Comparison of ENCODE assay signal across 17 cellular contexts in the genomic region with DNA sequence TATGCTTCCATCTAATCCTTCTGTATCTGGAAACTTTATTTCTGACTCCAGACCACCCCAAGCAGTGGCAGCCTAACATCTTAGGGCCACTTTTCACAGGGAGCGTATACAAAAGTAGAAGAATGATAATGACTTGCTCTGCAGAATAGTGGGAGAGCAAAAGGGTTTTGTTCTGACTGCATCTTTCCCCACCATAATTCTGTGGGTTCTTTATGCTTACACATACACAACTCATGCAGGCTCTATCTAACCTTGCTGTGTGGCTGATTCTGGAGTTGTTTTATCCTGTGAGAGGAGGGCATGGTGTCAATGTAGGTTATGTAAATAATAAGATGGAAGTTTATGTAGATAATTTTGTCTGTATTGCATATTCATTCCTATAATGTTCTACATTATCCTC. TPM values are rescaled to one million over a fixed set of nuclear protein-coding genes. Genes with fewer than 3 reads are reported as not detected.
DNase-seq lines count a peak whose midpoint lies in the region; ATAC-seq and TF ChIP-seq lines count a peak whose summit lies in the region.
"Had no signal": no experiment of that assay in that cellular context is flagged by ENCODE, and none has a peak within 500 bp of the region (broad histone marks: within the 10 kb centered on the region; RNA-seq: fewer than 3 reads in every experiment).

No MANE protein-coding gene starts in this region.

- 100% methylated on average over 1 of the region's 1 CpG for WGBS in GM23248 (ENCODE audit: low coverage in 1 of 2, low lambda C conversion rate in 2 of 2, missing lambda C conversion rate in 2 of 2), 2 experiments

- H3K36me3 ChIP-seq in GM23248 (ENCODE audit: low read depth) = no peaks in the 10 kb centered on the region
- H3K36me3 ChIP-seq: Peyer's patch had no signal

- no peak overlapping the region for H3K9ac ChIP-seq in GM23248

- no peak overlapping the region for H3K4me3 Mint-ChIP-seq in activated T-cell treated with anti-CD3 and anti-CD28 coated beads, Interleukin-2, amount 50 U/mL, for 4 hours
- no peak overlapping the region for H3K4me3 Mint-ChIP-seq in activated T-cell treated with anti-CD3 and anti-CD28 coated beads, Interleukin-2, amount 50 U/mL, for 24 hours
- H3K4me3 Mint-ChIP-seq in T-helper 2 cell treated with Interferon-gamma antibody and Interleukin-4, amounts not matched to agents 5 μg/mL and 100 μg/mL, for 36 hours = no peak overlapping the region
- no peak overlapping the region for H3K4me3 Mint-ChIP-seq in stimulated activated memory B cell treated with anti-CD40 and anti-IgM and Interleukin-4, amounts not matched to agents 10 μg/mL and 1 μg/mL and 100 μg/mL, for 72 hours
- no peak overlapping the region for H3K4me3 Mint-ChIP-seq in osteocyte (ENCODE audit: unreplicated experiment)
- H3K4me3 Mint-ChIP-seq: CD4-positive, alpha-beta T cell had no signal

- no peaks in the 10 kb centered on the region for H4K20me1 ChIP-seq in GM23248 (ENCODE audit: insufficient read depth)

- TF ChIP-seq CTCF in osteocyte (IDR thresholded peaks at IDR 0.05) = no peak

- no peak overlapping the region for H3K27ac ChIP-seq in GM23248
- H3K27ac ChIP-seq: Peyer's patch had no signal

- no peaks in the 10 kb centered on the region for H3K36me3 Mint-ChIP-seq in activated T-cell treated with anti-CD3 and anti-CD28 coated beads, Interleukin-2, amount 50 U/mL, for 4 hours (ENCODE audit: insufficient read depth)
- H3K36me3 Mint-ChIP-seq in activated T-cell treated with anti-CD3 and anti-CD28 coated beads, Interleukin-2, amount 50 U/mL, for 24 hours (ENCODE audit: low read depth) = no peaks in the 10 kb centered on the region
- H3K36me3 Mint-ChIP-seq in T-helper 2 cell treated with Interferon-gamma antibody and Interleukin-4, amounts not matched to agents 5 μg/mL and 100 μg/mL, for 36 hours (ENCODE audit: low read depth) = no peaks in the 10 kb centered on the region
- no peaks in the 10 kb centered on the region for H3K36me3 Mint-ChIP-seq in stimulated activated memory B cell treated with anti-CD40 and anti-IgM and Interleukin-4, amounts not matched to agents 10 μg/mL and 1 μg/mL and 100 μg/mL, for 72 hours
- no peaks in the 10 kb centered on the region for H3K36me3 Mint-ChIP-seq in osteocyte (ENCODE audit: unreplicated experiment)

- H3K4me2 ChIP-seq in GM23248 (ENCODE audit: unreplicated experiment) = no peak overlapping the region

- no peak overlapping the region for H3K4me3 ChIP-seq in GM23248
- H3K4me3 ChIP-seq: Peyer's patch had no signal

- H3K9me3 ChIP-seq in GM23248 (ENCODE audit: low read depth) = no peaks in the 10 kb centered on the region
- H3K9me3 ChIP-seq: Caco-2, Peyer's patch had no signal

- H3K27me3 Mint-ChIP-seq in activated T-cell treated with anti-CD3 and anti-CD28 coated beads, Interleukin-2, amount 50 U/mL, for 4 hours (ENCODE audit: low read depth) = no peaks in the 10 kb centered on the region
- H3K27me3 Mint-ChIP-seq in activated T-cell treated with anti-CD3 and anti-CD28 coated beads, Interleukin-2, amount 50 U/mL, for 24 hours = no peaks in the 10 kb centered on the region
- H3K27me3 Mint-ChIP-seq in T-helper 2 cell treated with Interferon-gamma antibody and Interleukin-4, amounts not matched to agents 5 μg/mL and 100 μg/mL, for 36 hours (ENCODE audit: low read depth) = peaks cover 22% of the 10 kb centered on the region
- peaks cover 7% of the 10 kb centered on the region for H3K27me3 Mint-ChIP-seq in stimulated activated memory B cell treated with anti-CD40 and anti-IgM and Interleukin-4, amounts not matched to agents 10 μg/mL and 1 μg/mL and 100 μg/mL, for 72 hours
- peaks cover 25% of the 10 kb centered on the region for H3K27me3 Mint-ChIP-seq in osteocyte (ENCODE audit: unreplicated experiment)
- H3K27me3 Mint-ChIP-seq: CD4-positive, alpha-beta T cell had no signal

- in situ Hi-C loops in GM23248 (cut with MboI) = no loop called here

- no peaks in the 10 kb centered on the region for H3K27me3 ChIP-seq in GM23248 (replicated peaks; ENCODE audit: insufficient read depth)
- H3K27me3 ChIP-seq: Peyer's patch had no signal

- H3K9me3 Mint-ChIP-seq in activated T-cell treated with anti-CD3 and anti-CD28 coated beads, Interleukin-2, amount 50 U/mL, for 4 hours = no peaks in the 10 kb centered on the region
- H3K9me3 Mint-ChIP-seq in activated T-cell treated with anti-CD3 and anti-CD28 coated beads, Interleukin-2, amount 50 U/mL, for 24 hours = no peaks in the 10 kb centered on the region
- no peaks in the 10 kb centered on the region for H3K9me3 Mint-ChIP-seq in T-helper 2 cell treated with Interferon-gamma antibody and Interleukin-4, amounts not matched to agents 5 μg/mL and 100 μg/mL, for 36 hours
- H3K9me3 Mint-ChIP-seq in stimulated activated memory B cell treated with anti-CD40 and anti-IgM and Interleukin-4, amounts not matched to agents 10 μg/mL and 1 μg/mL and 100 μg/mL, for 72 hours = no peaks in the 10 kb centered on the region
- no peaks in the 10 kb centered on the region for H3K9me3 Mint-ChIP-seq in osteocyte (ENCODE audit: unreplicated experiment)
- H3K9me3 Mint-ChIP-seq: CD4-positive, alpha-beta T cell had no signal

- ATAC-seq in activated T-cell treated with anti-CD3 and anti-CD28 coated beads, Interleukin-2, amount 50 U/mL, for 4 hours = peak; percentile 61 to 65
- peak; percentile 50 for ATAC-seq in stimulated activated memory B cell treated with anti-CD40 and anti-IgM and Interleukin-4, amounts not matched to agents 10 μg/mL and 1 μg/mL and 100 μg/mL, for 72 hours
- ATAC-seq in HG02970 (IDR thresholded peaks at IDR 0.05; ENCODE audit: low FRiP score, unreplicated experiment) = no peak
- ATAC-seq: HepG2, Right ventricle myocardium inferior had no signal

- no peaks in the 10 kb centered on the region for H3K9me2 ChIP-seq in GM23248 (ENCODE audit: insufficient read depth)

- no peak for DNase-seq in activated T-cell treated with anti-CD3 and anti-CD28 coated beads, Interleukin-2, amount 50 U/mL, for 4 hours
- DNase-seq in activated T-cell treated with anti-CD3 and anti-CD28 coated beads, Interleukin-2, amount 50 U/mL, for 24 hours = no peak
- no peak for DNase-seq in GM23248
- peak; percentile 20 for DNase-seq in T-helper 2 cell treated with Interferon-gamma antibody and Interleukin-4, amounts not matched to agents 5 μg/mL and 100 μg/mL, for 36 hours (ENCODE audit: low spot score)
- DNase-seq in NOMO-1 treated with dmso at 0.1 percent for 144 hours (lab: John Stamatoyannopoulos, UW; ENCODE audit: unreplicated experiment) = no peak
- DNase-seq in osteocyte (ENCODE audit: extremely low spot score, unreplicated experiment) = no peak
- DNase-seq: Caco-2; CD4-positive, alpha-beta T cell; KBM-7; NCI-H1417 treated with DMSO at 0.1 percent for 48 hours; NCI-H1930; NCI-H526; Peyer's patch had no signal

- 0 out of 2 replicates have a peak overlapping the region, but pooled peaks have one; percentile 15 for H2AFZ ChIP-seq in GM23248

- H3K4me1 Mint-ChIP-seq in activated T-cell treated with anti-CD3 and anti-CD28 coated beads, Interleukin-2, amount 50 U/mL, for 4 hours (ENCODE audit: low read depth) = peaks cover 13% of the 10 kb centered on the region
- peaks cover 32% of the 10 kb centered on the region for H3K4me1 Mint-ChIP-seq in activated T-cell treated with anti-CD3 and anti-CD28 coated beads, Interleukin-2, amount 50 U/mL, for 24 hours (ENCODE audit: low read depth)
- H3K4me1 Mint-ChIP-seq in T-helper 2 cell treated with Interferon-gamma antibody and Interleukin-4, amounts not matched to agents 5 μg/mL and 100 μg/mL, for 36 hours (ENCODE audit: low read depth) = peaks cover 24% of the 10 kb centered on the region
- H3K4me1 Mint-ChIP-seq in stimulated activated memory B cell treated with anti-CD40 and anti-IgM and Interleukin-4, amounts not matched to agents 10 μg/mL and 1 μg/mL and 100 μg/mL, for 72 hours = peaks cover 7% of the 10 kb centered on the region
- no peaks in the 10 kb centered on the region for H3K4me1 Mint-ChIP-seq in osteocyte (ENCODE audit: unreplicated experiment)

- no peaks in the 10 kb centered on the region for H3F3A ChIP-seq in GM23248 (ENCODE audit: insufficient read depth)

- H3K4me1 ChIP-seq in GM23248 (ENCODE audit: insufficient read depth) = no peaks in the 10 kb centered on the region
- H3K4me1 ChIP-seq: Caco-2, Peyer's patch had no signal

- no peaks in the 10 kb centered on the region for H3K79me2 ChIP-seq in GM23248 (ENCODE audit: insufficient read depth)

- H3K27ac Mint-ChIP-seq in activated T-cell treated with anti-CD3 and anti-CD28 coated beads, Interleukin-2, amount 50 U/mL, for 24 hours = no peak overlapping the region
- peak overlapping the region; percentile 35 for H3K27ac Mint-ChIP-seq in T-helper 2 cell treated with Interferon-gamma antibody and Interleukin-4, amounts not matched to agents 5 μg/mL and 100 μg/mL, for 36 hours
- H3K27ac Mint-ChIP-seq in stimulated activated memory B cell treated with anti-CD40 and anti-IgM and Interleukin-4, amounts not matched to agents 10 μg/mL and 1 μg/mL and 100 μg/mL, for 72 hours = no peak overlapping the region
- no peak overlapping the region for H3K27ac Mint-ChIP-seq in osteocyte (ENCODE audit: unreplicated experiment)
- H3K27ac Mint-ChIP-seq: CD4-positive, alpha-beta T cell had no signal

RNA-seq across cellular contexts. Expression of gene NDNF, which starts 42.4 kb away (rescaled TPM):
- under 1 TPM in 2 of 3 donors, not detected in 1; 0.16 to 0.18 TPM for total RNA-seq in activated T-cell treated with anti-CD3 and anti-CD28 coated beads, Interleukin-2, amount 50 U/mL, for 4 hours
- total RNA-seq in GM23248 (2014; rRNA removed; shearing (Covaris generic)) = 1.9 and 3.4 TPM in 2 replicates
- 3.1 and 4.5 TPM in 2 replicates for polyA plus RNA-seq in GM23248 (2016; fragmentation: Nextera tagmentation; extraction: Ambion mirVana)
- total RNA-seq in osteocyte = 0.24 TPM in 1 of 2 replicates, not detected in the other
- total RNA-seq: HepG2 had no signal
- polyA plus RNA-seq: HepG2 had no signal

RNA-seq across cellular contexts. Expression of gene TNIP3, which starts 49.4 kb away (rescaled TPM):
- 10 to 100 TPM in 2 of 3 donors, 1 to 10 TPM in 1; 7.4 to 21.9 (median 20.6) TPM for total RNA-seq in activated T-cell treated with anti-CD3 and anti-CD28 coated beads, Interleukin-2, amount 50 U/mL, for 4 hours
- 0.76 and 1.4 TPM in 2 replicates for total RNA-seq in GM23248 (2014; rRNA removed; shearing (Covaris generic))
- 2.2 TPM in 2 replicates for polyA plus RNA-seq in GM23248 (2016; fragmentation: Nextera tagmentation; extraction: Ambion mirVana)
- total RNA-seq in osteocyte = not detected in 2 replicates
- total RNA-seq: HepG2, Right ventricle myocardium inferior had no signal
- polyA plus RNA-seq: HepG2 had no signal
